22 cellular contexts compared by ENCODE assay signal in the genomic region with DNA sequence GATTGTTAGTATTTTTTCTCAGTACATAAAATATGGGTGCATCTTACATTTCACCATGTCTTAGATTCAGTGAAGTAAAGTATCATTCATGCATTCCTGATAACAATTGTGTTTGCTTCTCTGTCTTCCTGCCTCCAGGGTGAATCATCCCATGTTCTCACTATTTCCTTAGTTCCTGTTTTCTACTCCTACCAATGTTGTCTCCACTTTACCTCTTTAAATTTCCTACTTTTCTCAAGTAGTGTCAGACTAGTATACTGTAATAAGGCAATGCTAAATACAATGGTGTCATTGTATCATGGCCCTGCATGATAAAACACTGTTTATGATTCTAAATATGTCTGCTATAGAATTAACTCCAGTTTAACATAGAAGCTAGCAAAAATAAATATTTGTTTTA. TPM values are rescaled to one million over a fixed set of nuclear protein-coding genes. Genes with fewer than 3 reads are reported as not detected.
"Had no signal": no experiment of that assay in that cellular context is flagged by ENCODE, and none has a peak within 500 bp of the region (broad histone marks: within the 10 kb centered on the region; RNA-seq: fewer than 3 reads in every experiment).

No MANE protein-coding gene starts in this region.

- H3K4me1 ChIP-seq: ascending aorta, prostate gland had no signal

- ATAC-seq: activated CD4-positive, alpha-beta T cell treated with anti-CD3 and anti-CD28 coated beads for 36 hours; activated CD8-positive, alpha-beta T cell treated with anti-CD3 and anti-CD28 coated beads, Interleukin-2, amount 10 ng/mL, durations not matched to agents 7 days and 5 days; natural killer cell treated with Interleukin-12 subunit alpha and Interleukin-12 subunit beta and Interleukin-15 and Interleukin-18, amount 100 ng/mL, for 72 hours had no signal

- H3K27ac ChIP-seq: ascending aorta, cardiac muscle cell, prostate gland, transverse colon, WERI-Rb-1 had no signal

- FAIRE-seq: colon had no signal

- H3K4me3 ChIP-seq: ascending aorta, cardiac muscle cell, lung, prostate gland, transverse colon had no signal

- H3K27me3 ChIP-seq: ascending aorta, cardiac muscle cell, transverse colon had no signal

- DNase-seq: activated CD4-positive, alpha-beta T cell treated with anti-CD3 and anti-CD28 coated beads for 36 hours; activated CD8-positive, alpha-beta memory T cell treated with anti-CD3 and anti-CD28 coated beads, Interleukin-2, amount 50 U/mL, for 48 hours; activated CD8-positive, alpha-beta T cell treated with anti-CD3 and anti-CD28 coated beads, Interleukin-2, amount 10 ng/mL, durations not matched to agents 7 days and 5 days; activated naive CD4-positive, alpha-beta T cell; effector CD4-positive, alpha-beta T cell; hippocampal formation; occipital lobe; stimulated activated CD4-positive, alpha-beta T cell treated with anti-CD3 and anti-CD28 coated beads, Interleukin-12 subunit alpha, Interleukin-12 subunit beta, amount 100 ng/mL, for 4 hours; stimulated activated naive CD4-positive, alpha-beta T cell; substantia nigra; T-helper 9 cell; transverse colon; WERI-Rb-1 had no signal

- H3K36me3 ChIP-seq: ascending aorta, cardiac muscle cell, prostate gland, transverse colon, WERI-Rb-1 had no signal

- H3K9me3 ChIP-seq: ascending aorta, prostate gland, transverse colon had no signal

RNA-seq across cellular contexts. Expression of a gene that starts 37.4 kb away (rescaled TPM):
- total RNA-seq: activated CD4-positive, alpha-beta T cell treated with anti-CD3 and anti-CD28 coated beads for 36 hours; activated CD8-positive, alpha-beta T cell treated with anti-CD3 and anti-CD28 coated beads, Interleukin-2, amount 10 ng/mL, durations not matched to agents 7 days and 5 days; activated T-helper 1 cell treated with anti-CD3 and anti-CD28 coated beads, Interleukin-12 subunit alpha, Interleukin-12 subunit beta, Interleukin-2, Interleukin-4 antibody, amounts not matched to agents 30 ng/mL and 10 ng/mL and 1 ng/mL, durations not matched to agents 14 hours and 24 hours and 36 hours; ascending aorta; cardiac muscle cell; epithelial cell of proximal tubule; glomerular endothelial cell; lung; natural killer cell treated with Interleukin-12 subunit alpha and Interleukin-12 subunit beta and Interleukin-15 and Interleukin-18, amount 100 ng/mL, for 72 hours; occipital lobe had no signal
- polyA plus RNA-seq: cardiac muscle cell, lung had no signal
